ENCODE assay signal across 26 cellular contexts in genomic region chr6:116399287-116399686, GRCh38. TPM values are rescaled to one million over a fixed set of nuclear protein-coding genes. Genes with fewer than 3 reads are reported as not detected.
DNase-seq lines count a peak whose midpoint lies in the region; ATAC-seq and TF ChIP-seq lines count a peak whose summit lies in the region.
"Had no signal": no experiment of that assay in that cellular context is flagged by ENCODE, and none has a peak within 500 bp of the region (broad histone marks: within the 10 kb centered on the region; RNA-seq: fewer than 3 reads in every experiment).

No MANE protein-coding gene starts in this region.

- WGBS in tibial nerve, 2 donors = 90 to 91% methylated on average over 12 of the region's 12 CpGs

- TF ChIP-seq POLR2A in tibial nerve (IDR thresholded peaks at IDR 0.05) = no peak

- H3K79me2 ChIP-seq in ACC112 (ENCODE audit: control insufficient read depth, insufficient read depth, low read length, unreplicated experiment) = peaks cover 52% of the 10 kb centered on the region
- H3K79me2 ChIP-seq in PC-3 (ENCODE audit: low read length) = no peaks in the 10 kb centered on the region
- peaks cover 68% of the 10 kb centered on the region for H3K79me2 ChIP-seq in osteoblast (ENCODE audit: insufficient read depth, low read length)

- H3K27me3 ChIP-seq in ACC112 (ENCODE audit: insufficient read depth, low read length) (no peaks in the 10 kb centered on the region), PC-3 (ENCODE audit: low read length) (no peaks in the 10 kb centered on the region), osteoblast (ENCODE audit: insufficient read depth, low read length) (no peaks in the 10 kb centered on the region), tibial nerve (no peaks in the 10 kb centered on the region)
- H3K27me3 ChIP-seq: body of pancreas, neural progenitor cell had no signal

- H3K27ac Mint-ChIP-seq in endothelial cell (ENCODE audit: unreplicated experiment) = peak overlapping the region; percentile 81
- H3K27ac Mint-ChIP-seq: activated CD4-positive, alpha-beta T cell treated with anti-CD3 and anti-CD28 coated beads, Interleukin-2, amount 10 ng/mL, durations not matched to agents 24 days and 14 days; CD8-positive, alpha-beta T cell; neural progenitor cell; stimulated activated naive CD8-positive, alpha-beta T cell treated with anti-CD3 and anti-CD28 coated beads, Interleukin-15, amount 100 ng/mL, for 72 hours had no signal

- CTCF ChIA-PET in PC-3 (lab: Charles Lee) = no interaction called here

- H3K9ac ChIP-seq in PC-3 (ENCODE audit: low read length) = no peak overlapping the region
- H3K9ac ChIP-seq: neural progenitor cell had no signal

- DNase-seq in PC-3 (no peak), endothelial cell (ENCODE audit: low spot score) (no peak), osteoblast (ENCODE audit: insufficient read length, low spot score, missing footprints) (no peak), tibial nerve (ENCODE audit: low spot score in 2 of 2) (no peak), nucleus accumbens (lab: John Stamatoyannopoulos, UW) (no peak), NCI-H2227 treated with DMSO at 0.1 percent for 48 hours (lab: John Stamatoyannopoulos, UW) (no peak), putamen (ENCODE audit: low spot score) (no peak)
- DNase-seq: activated CD4-positive, alpha-beta T cell treated with anti-CD3 and anti-CD28 coated beads, Interleukin-2, amount 10 ng/mL, durations not matched to agents 24 days and 14 days; activated gamma-delta T cell treated with Interleukin-2 at 50 U/mL for 16 hours; activated T-cell treated with anti-CD3 and anti-CD28 coated beads, Interleukin-2, amount 50 U/mL, for 4 hours; body of pancreas; CD8-positive, alpha-beta T cell; DMS 273 treated with DMSO at 0.1 percent for 48 hours; effector CD4-positive, alpha-beta T cell; islet precursor cell; NCI-H2081; stimulated activated CD8-positive, alpha-beta memory T cell treated with anti-CD3 and anti-CD28 coated beads, Interleukin-4, amount 100 ng/mL, for 48 hours; stimulated activated naive CD8-positive, alpha-beta T cell treated with anti-CD3 and anti-CD28 coated beads, Interleukin-15, amount 100 ng/mL, for 72 hours; T-helper 9 cell; WERI-Rb-1 had no signal

- peaks cover 11% of the 10 kb centered on the region for H3K4me1 Mint-ChIP-seq in endothelial cell (ENCODE audit: unreplicated experiment)
- H3K4me1 Mint-ChIP-seq: activated CD4-positive, alpha-beta T cell treated with anti-CD3 and anti-CD28 coated beads, Interleukin-2, amount 10 ng/mL, durations not matched to agents 24 days and 14 days; stimulated activated naive CD8-positive, alpha-beta T cell treated with anti-CD3 and anti-CD28 coated beads, Interleukin-15, amount 100 ng/mL, for 72 hours had no signal

- H3K9me3 Mint-ChIP-seq in endothelial cell (ENCODE audit: unreplicated experiment) = no peaks in the 10 kb centered on the region
- H3K9me3 Mint-ChIP-seq: activated CD4-positive, alpha-beta T cell treated with anti-CD3 and anti-CD28 coated beads, Interleukin-2, amount 10 ng/mL, durations not matched to agents 24 days and 14 days; activated T-cell treated with anti-CD3 and anti-CD28 coated beads, Interleukin-2, amount 50 U/mL, for 4 hours; CD8-positive, alpha-beta T cell; stimulated activated naive CD8-positive, alpha-beta T cell treated with anti-CD3 and anti-CD28 coated beads, Interleukin-15, amount 100 ng/mL, for 72 hours had no signal

- peaks cover 1% of the 10 kb centered on the region for H3K27me3 Mint-ChIP-seq in endothelial cell (ENCODE audit: unreplicated experiment)
- H3K27me3 Mint-ChIP-seq: B cell; stimulated activated naive CD8-positive, alpha-beta T cell treated with anti-CD3 and anti-CD28 coated beads, Interleukin-15, amount 100 ng/mL, for 72 hours; type B pancreatic cell had no signal

- H3K27ac ChIP-seq in ACC112 (ENCODE audit: low read depth, low read length) (peak overlapping the region; percentile 80), PC-3 (ENCODE audit: low read length) (peak overlapping the region; percentile 34), osteoblast (ENCODE audit: low read depth, low read length) (peak overlapping the region; percentile 94), tibial nerve (peak overlapping the region in 2 of 4 donors; percentile 66 to 77)
- H3K27ac ChIP-seq: A549, body of pancreas, neural progenitor cell, WERI-Rb-1 had no signal

- H3K36me3 ChIP-seq in ACC112 (ENCODE audit: insufficient read depth, low read length) = peaks cover 7% of the 10 kb centered on the region; the same call in 1 of the 2 replicates
- no peaks in the 10 kb centered on the region for H3K36me3 ChIP-seq in PC-3 (ENCODE audit: low read depth, low read length)
- peaks cover 10% of the 10 kb centered on the region for H3K36me3 ChIP-seq in osteoblast (ENCODE audit: insufficient read depth, low read length)
- peaks cover 0 to 5% (median 0%) of the 10 kb centered on the region in 3 donors for H3K36me3 ChIP-seq in tibial nerve
- H3K36me3 ChIP-seq: neural progenitor cell, WERI-Rb-1 had no signal

- no peaks in the 10 kb centered on the region for H3K9me3 ChIP-seq in PC-3 (ENCODE audit: low read length)
- no peaks in the 10 kb centered on the region for H3K9me3 ChIP-seq in osteoblast (ENCODE audit: low read depth, low read length)
- H3K9me3 ChIP-seq in tibial nerve = no peaks in the 10 kb centered on the region
- H3K9me3 ChIP-seq: A549, body of pancreas had no signal

- H3K4me1 ChIP-seq in ACC112 (ENCODE audit: control insufficient read depth, insufficient read depth, low read length, unreplicated experiment) (peaks cover 57% of the 10 kb centered on the region), PC-3 (ENCODE audit: insufficient read depth, low read length) (peaks cover 27% of the 10 kb centered on the region), osteoblast (ENCODE audit: insufficient read depth, low read length) (peaks cover 59% of the 10 kb centered on the region), tibial nerve (peaks cover 0 to 89% (median 28%) of the 10 kb centered on the region in 4 donors)
- H3K4me1 ChIP-seq: body of pancreas had no signal

- TF ChIP-seq CTCF in PC-3 (conservative IDR thresholded peaks at IDR 0.05; ENCODE audit: low read depth, low read length) (no peak), endothelial cell (IDR thresholded peaks at IDR 0.05; ENCODE audit: unreplicated experiment) (no peak), osteoblast (IDR thresholded peaks at IDR 0.05; ENCODE audit: extremely low read depth, low read depth, low read length) (no peak), tibial nerve (IDR thresholded peaks at IDR 0.05) (no peak)

- no peaks in the 10 kb centered on the region for H3K9me2 ChIP-seq in PC-3 (replicated peaks; ENCODE audit: low read length)

- TF ChIP-seq EP300 in tibial nerve (IDR thresholded peaks at IDR 0.05) = no peak

- H3K4me2 ChIP-seq in PC-3 (ENCODE audit: low read length) = peak overlapping the region; percentile 54; the same call in 1 of the 2 replicates
- H3K4me2 ChIP-seq in osteoblast (ENCODE audit: insufficient read depth, low read length) = peak overlapping the region; percentile 77
- H3K4me2 ChIP-seq: neural progenitor cell had no signal

- no peak overlapping the region for H3K4me3 Mint-ChIP-seq in endothelial cell (ENCODE audit: unreplicated experiment)
- H3K4me3 Mint-ChIP-seq: activated CD4-positive, alpha-beta T cell treated with anti-CD3 and anti-CD28 coated beads, Interleukin-2, amount 10 ng/mL, durations not matched to agents 24 days and 14 days; activated T-cell treated with anti-CD3 and anti-CD28 coated beads, Interleukin-2, amount 50 U/mL, for 4 hours; B cell; CD8-positive, alpha-beta T cell; neural progenitor cell; stimulated activated naive CD8-positive, alpha-beta T cell treated with anti-CD3 and anti-CD28 coated beads, Interleukin-15, amount 100 ng/mL, for 72 hours had no signal

- H4K20me1 ChIP-seq in PC-3 (ENCODE audit: low read length) (no peaks in the 10 kb centered on the region), osteoblast (ENCODE audit: insufficient read depth, low read length) (peaks cover 6% of the 10 kb centered on the region)

- no peaks in the 10 kb centered on the region for H3F3A ChIP-seq in PC-3 (ENCODE audit: low read length, unreplicated experiment)

- POLR2A ChIA-PET in PC-3 (lab: Charles Lee; ENCODE audit: unreplicated experiment) = no interaction called here

- H2AFZ ChIP-seq in ACC112 (ENCODE audit: low read length, unreplicated experiment) = no peak overlapping the region
- H2AFZ ChIP-seq in PC-3 (ENCODE audit: low read length) = no peak overlapping the region
- no peak overlapping the region for H2AFZ ChIP-seq in osteoblast (ENCODE audit: low read length)
- H2AFZ ChIP-seq: neural progenitor cell had no signal

- no peaks in the 10 kb centered on the region for H3K36me3 Mint-ChIP-seq in endothelial cell (ENCODE audit: low read depth, unreplicated experiment)
- H3K36me3 Mint-ChIP-seq: CD8-positive, alpha-beta T cell had no signal

- intact Hi-C loops in PC-3 (cut with micrococcal nuclease) = no loop called here

- no peak for ATAC-seq in PC-3
- ATAC-seq: A549; activated T-cell treated with anti-CD3 and anti-CD28 coated beads, Interleukin-2, amount 50 U/mL, for 4 hours; body of pancreas; CD8-positive, alpha-beta T cell; Right ventricle myocardium inferior; stimulated activated naive CD8-positive, alpha-beta T cell treated with anti-CD3 and anti-CD28 coated beads, Interleukin-15, amount 100 ng/mL, for 72 hours had no signal

- H3K4me3 ChIP-seq in ACC112 (ENCODE audit: low read depth, low read length) (no peak overlapping the region), PC-3 (ENCODE audit: low read length) (no peak overlapping the region), osteoblast (ENCODE audit: insufficient read depth, low read length) (no peak overlapping the region), tibial nerve (no peak overlapping the region)
- H3K4me3 ChIP-seq: A549, body of pancreas, neural progenitor cell had no signal

- BruUV-seq in PC-3 (replicated peaks; lab: Mats Ljungman, UMichigan) = no TSS peak

RNA-seq across cellular contexts. Expression of gene DSE, which starts 28.5 kb away (rescaled TPM):
- 9.6 and 9.8 TPM in 2 replicates for total RNA-seq in PC-3 (2014; rRNA removed)
- total RNA-seq in endothelial cell (ENCODE audit: unreplicated experiment) = 26.5 TPM
- 193 and 229 TPM in 2 replicates for total RNA-seq in osteoblast
- 10 to 100 TPM; 79.5 to 95.5 (median 81.7) TPM for total RNA-seq in tibial nerve
